9 cellular contexts compared by ENCODE assay signal in the genomic region with DNA sequence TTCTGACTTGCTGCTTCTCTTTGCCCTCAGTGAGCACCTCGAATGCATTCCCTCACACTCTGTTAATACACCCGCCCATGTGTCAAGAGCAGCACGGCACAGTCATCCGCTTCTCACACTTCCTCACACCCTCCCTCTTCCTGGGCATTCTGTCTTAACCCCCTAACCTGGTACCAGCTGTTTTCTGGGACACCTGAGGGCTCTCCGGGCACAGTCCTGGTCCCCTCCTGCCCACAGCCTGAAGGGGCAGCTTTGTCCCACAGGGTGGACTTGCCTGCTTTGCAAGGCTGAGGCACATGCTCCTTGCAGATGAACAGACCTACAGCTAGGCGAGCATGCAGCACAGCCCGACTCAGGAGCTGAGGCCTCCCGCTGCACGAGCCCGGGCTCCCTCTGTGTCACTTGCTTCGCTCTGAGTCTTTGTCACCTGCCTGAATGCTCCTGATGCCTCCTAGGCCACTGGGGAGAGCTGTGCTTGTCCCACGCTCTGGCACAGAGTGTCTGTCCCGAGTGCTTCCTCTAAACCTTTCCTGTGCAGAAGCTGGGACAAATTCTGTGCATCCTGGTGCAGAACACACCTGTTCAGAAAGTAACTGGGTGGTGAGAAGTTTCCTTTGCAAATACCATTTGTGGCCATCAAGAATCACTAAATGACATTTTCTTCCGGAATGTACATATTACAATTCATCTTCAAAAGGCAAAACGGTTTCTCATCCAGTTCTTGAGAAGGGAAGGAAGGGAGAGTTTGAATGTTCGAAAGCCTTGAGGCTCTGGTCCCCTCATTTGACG. TPM values are rescaled to one million over a fixed set of nuclear protein-coding genes. Genes with fewer than 3 reads are reported as not detected.
DNase-seq lines count a peak whose midpoint lies in the region; ATAC-seq, FAIRE-seq and TF ChIP-seq lines count a peak whose summit lies in the region.
"Had no signal": no experiment of that assay in that cellular context is flagged by ENCODE, and none has a peak within 500 bp of the region (broad histone marks: within the 10 kb centered on the region; RNA-seq: fewer than 3 reads in every experiment).

No MANE protein-coding gene starts in this region.

- ATAC-seq in HG02610 (IDR thresholded peaks at IDR 0.05; ENCODE audit: unreplicated experiment) = peak; percentile 26
- peak in 1 of 2 donors; percentile 43 for ATAC-seq in naive thymus-derived CD8-positive, alpha-beta T cell

- no peak for TF ChIP-seq CTCF in endothelial cell (IDR thresholded peaks at IDR 0.05; ENCODE audit: unreplicated experiment)

- H3K36me3 Mint-ChIP-seq in activated CD4-positive, alpha-beta memory T cell treated with anti-CD3 and anti-CD28 coated beads, Interleukin-2, amount 10 ng/mL, durations not matched to agents 7 days and 5 days (ENCODE audit: low read depth) = peaks cover 23% of the 10 kb centered on the region
- peaks cover 0 to 10% (median 2%) of the 10 kb centered on the region in 3 donors for H3K36me3 Mint-ChIP-seq in naive thymus-derived CD8-positive, alpha-beta T cell
- peaks cover 6% of the 10 kb centered on the region for H3K36me3 Mint-ChIP-seq in endothelial cell (ENCODE audit: low read depth, unreplicated experiment)

- H3K9me3 Mint-ChIP-seq in activated CD4-positive, alpha-beta memory T cell treated with anti-CD3 and anti-CD28 coated beads, Interleukin-2, amount 10 ng/mL, durations not matched to agents 7 days and 5 days = peaks cover 3% of the 10 kb centered on the region
- H3K9me3 Mint-ChIP-seq in naive thymus-derived CD8-positive, alpha-beta T cell = peaks cover 0 to 21% (median 12%) of the 10 kb centered on the region in 9 donors
- H3K9me3 Mint-ChIP-seq in endothelial cell (ENCODE audit: unreplicated experiment) = no peaks in the 10 kb centered on the region

- DNase-seq in GM12891 (ENCODE audit: insufficient read length, low spot score) (no peak), endothelial cell (ENCODE audit: low spot score) (no peak), SKM-1 (lab: John Stamatoyannopoulos, UW; ENCODE audit: unreplicated experiment) (no peak), COLO829 (ENCODE audit: low spot score) (no peak), DMS114 treated with DMSO at 0.1 percent for 48 hours (lab: John Stamatoyannopoulos, UW; ENCODE audit: unreplicated experiment) (no peak)
- peak; percentile 24 for DNase-seq in activated CD4-positive, alpha-beta memory T cell treated with anti-CD3 and anti-CD28 coated beads, Interleukin-2, amount 10 ng/mL, durations not matched to agents 7 days and 5 days
- peak in 2 of 10 donors; percentile 16 to 60 for DNase-seq in naive thymus-derived CD8-positive, alpha-beta T cell

- no peak overlapping the region for H3K4me3 Mint-ChIP-seq in activated CD4-positive, alpha-beta memory T cell treated with anti-CD3 and anti-CD28 coated beads, Interleukin-2, amount 10 ng/mL, durations not matched to agents 7 days and 5 days
- H3K4me3 Mint-ChIP-seq in naive thymus-derived CD8-positive, alpha-beta T cell = peak overlapping the region in 9 of 10 donors; percentile 3 to 75 (median 30)
- H3K4me3 Mint-ChIP-seq in endothelial cell (ENCODE audit: unreplicated experiment) = no peak overlapping the region
- H3K4me3 Mint-ChIP-seq: nephron had no signal

- no peaks in the 10 kb centered on the region for H3K27me3 Mint-ChIP-seq in activated CD4-positive, alpha-beta memory T cell treated with anti-CD3 and anti-CD28 coated beads, Interleukin-2, amount 10 ng/mL, durations not matched to agents 7 days and 5 days
- H3K27me3 Mint-ChIP-seq in naive thymus-derived CD8-positive, alpha-beta T cell = peaks cover 0 to 4% (median 3%) of the 10 kb centered on the region in 5 donors
- peaks cover 6% of the 10 kb centered on the region for H3K27me3 Mint-ChIP-seq in endothelial cell (ENCODE audit: unreplicated experiment)

- POLR2A ChIA-PET in activated CD4-positive, alpha-beta memory T cell treated with anti-CD3 and anti-CD28 coated beads, Interleukin-2, amount 10 ng/mL, durations not matched to agents 7 days and 5 days (lab: Charles Lee) = interaction anchor here (0.6 to 2.0 kb wide), 9 partner anchors 9 to 151 kb away, joined by 3 to 14 read pairs (median 3); partner anchors contain the start of genes PDCD6 and SDHA
- POLR2A ChIA-PET in naive thymus-derived CD8-positive, alpha-beta T cell (lab: Charles Lee) = interaction anchor here (0.9 to 1.4 kb wide), 3 partner anchors 14 to 98 kb away, joined by 3 to 5 read pairs (median 3); partner anchors contain the start of gene PDCD6

- TF ChIP-seq POLR2A in GM12891 (IDR thresholded peaks at IDR 0.05; ENCODE audit: low read depth, low read length) = 0 out of 2 replicates have a peak, but pooled peaks have one; percentile 9

- peak overlapping the region; percentile 76 for H3K27ac Mint-ChIP-seq in activated CD4-positive, alpha-beta memory T cell treated with anti-CD3 and anti-CD28 coated beads, Interleukin-2, amount 10 ng/mL, durations not matched to agents 7 days and 5 days
- H3K27ac Mint-ChIP-seq in naive thymus-derived CD8-positive, alpha-beta T cell = peak overlapping the region in 3 of 10 donors; percentile 40 to 61 (median 46)
- H3K27ac Mint-ChIP-seq in endothelial cell (ENCODE audit: unreplicated experiment) = no peak overlapping the region
- H3K27ac Mint-ChIP-seq: nephron had no signal

- FAIRE-seq in GM12891 (lab: Jason Lieb, UNC) = peak; percentile 94

- CTCF ChIA-PET in activated CD4-positive, alpha-beta memory T cell treated with anti-CD3 and anti-CD28 coated beads, Interleukin-2, amount 10 ng/mL, durations not matched to agents 7 days and 5 days (lab: Charles Lee) = interaction anchor here (0.6 to 1.8 kb wide), 4 partner anchors 9 to 62 kb away, joined by 3 to 7 read pairs (median 4); no protein-coding TSS in a partner anchor

- H3K4me1 Mint-ChIP-seq in activated CD4-positive, alpha-beta memory T cell treated with anti-CD3 and anti-CD28 coated beads, Interleukin-2, amount 10 ng/mL, durations not matched to agents 7 days and 5 days = peaks cover 57% of the 10 kb centered on the region
- peaks cover 21 to 36% (median 29%) of the 10 kb centered on the region in 4 donors for H3K4me1 Mint-ChIP-seq in naive thymus-derived CD8-positive, alpha-beta T cell
- H3K4me1 Mint-ChIP-seq in endothelial cell (ENCODE audit: unreplicated experiment) = peaks cover 14% of the 10 kb centered on the region

TF ChIP-seq in GM12891, 5 proteins besides CTCF, POLR2A, EP300 and RAD21:
- peak; percentile 71 for TF ChIP-seq SPI1 (IDR thresholded peaks at IDR 0.05; ENCODE audit: low read depth, low read length)
- no peak for TF ChIP-seq POLR2AphosphoS5 (IDR thresholded peaks at IDR 0.05; ENCODE audit: low read depth, low read length)
TF ChIP-seq in GM12891: peak in this region for 1.

RNA-seq across cellular contexts. Expression of gene AHRR, which starts 47.8 kb away (rescaled TPM):
- 33.3 TPM for polyA plus RNA-seq in GM12891 (2012; ENCODE audit: low read depth, missing spikeins)
- total RNA-seq in activated CD4-positive, alpha-beta memory T cell treated with anti-CD3 and anti-CD28 coated beads, Interleukin-2, amount 10 ng/mL, durations not matched to agents 7 days and 5 days = 10 to 100 TPM; 23.6 to 24.6 TPM
- total RNA-seq in naive thymus-derived CD8-positive, alpha-beta T cell = 1 to 10 TPM; 5.8 to 7.6 TPM
- under 1 TPM in 2 of 3 donors, not detected in 1; 0.11 to 0.23 TPM for polyA plus RNA-seq in naive thymus-derived CD8-positive, alpha-beta T cell
- 8.7 TPM for total RNA-seq in endothelial cell (ENCODE audit: unreplicated experiment)

Comparison
In these comparisons a context has a peak if more than half of its experiments do, and no peak if none do; other contexts are left out.
1. H3K4me3 Mint-ChIP-seq: peak in naive thymus-derived CD8-positive, alpha-beta T cell (9 of 10); none in activated CD4-positive, alpha-beta memory T cell treated with anti-CD3 and anti-CD28 coated beads, Interleukin-2, amount 10 ng/mL, durations not matched to agents 7 days and 5 days (single experiment) and endothelial cell (single experiment).